Comparison of ENCODE assay signal across 23 cellular contexts in the genomic region with DNA sequence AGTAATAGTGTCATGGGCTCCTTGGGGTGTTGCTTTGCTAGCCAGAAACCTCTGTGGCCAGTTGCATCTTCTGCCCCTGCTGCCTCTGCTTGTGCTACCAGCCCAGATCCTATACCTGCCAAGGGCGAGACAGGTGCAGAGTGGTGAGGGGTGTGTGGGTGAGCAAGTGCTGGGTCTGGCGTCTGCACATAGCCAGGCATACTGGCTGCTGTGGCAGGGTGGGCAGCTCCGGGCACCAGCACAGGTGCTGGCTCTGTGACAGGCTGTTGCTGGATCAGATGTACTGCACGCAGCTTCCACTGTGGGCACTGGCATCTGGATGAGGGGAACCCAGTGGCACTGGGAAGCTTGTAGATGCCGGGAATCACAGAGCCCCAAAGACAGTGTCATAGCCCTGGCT.
"Had no signal": no experiment of that assay in that cellular context is flagged by ENCODE, and none has a peak within 500 bp of the region (broad histone marks: within the 10 kb centered on the region; RNA-seq: fewer than 3 reads in every experiment).

No MANE protein-coding gene starts in this region.

- H3K4me3 Mint-ChIP-seq: effector memory CD8-positive, alpha-beta T cell; memory B cell; nephron; neural progenitor cell had no signal

- H3K36me3 Mint-ChIP-seq: memory B cell, neural progenitor cell had no signal

- H3K27ac ChIP-seq: esophagus squamous epithelium, heart right ventricle, neural progenitor cell, ovary, psoas muscle, sigmoid colon, thoracic aorta had no signal

- H3K27me3 ChIP-seq: esophagus squamous epithelium, heart right ventricle, neural progenitor cell, ovary, sigmoid colon had no signal

- H3K27me3 Mint-ChIP-seq: effector memory CD8-positive, alpha-beta T cell; memory B cell had no signal

- H3K4me1 ChIP-seq: esophagus squamous epithelium, heart right ventricle, psoas muscle, sigmoid colon had no signal

- H3K4me1 Mint-ChIP-seq: memory B cell had no signal

- H3K27ac Mint-ChIP-seq: effector memory CD8-positive, alpha-beta T cell; memory B cell; nephron; neural progenitor cell had no signal

- H3K4me3 ChIP-seq: esophagus squamous epithelium, heart right ventricle, lung, neural progenitor cell, ovary, psoas muscle, sigmoid colon, thoracic aorta had no signal

- DNase-seq: cortex of kidney; effector memory CD8-positive, alpha-beta T cell; erythroblast; esophagus squamous epithelium; foreskin melanocyte; glutamatergic neuron; heart right ventricle; hippocampal formation; islet precursor cell; nucleus accumbens; ovary; psoas muscle; sigmoid colon; stimulated activated CD4-positive, alpha-beta T cell treated with anti-CD3 and anti-CD28 coated beads, Interleukin-4, amount 100 ng/mL, for 4 hours; stimulated activated naive CD4-positive, alpha-beta T cell; substantia nigra; trophoblast cell had no signal

- H3K9me3 Mint-ChIP-seq: memory B cell, nephron, neural progenitor cell had no signal

- H3K36me3 ChIP-seq: esophagus squamous epithelium, heart right ventricle, neural progenitor cell, ovary, sigmoid colon, thoracic aorta had no signal

- ATAC-seq: effector memory CD8-positive, alpha-beta T cell; heart right ventricle; psoas muscle; right cardiac atrium had no signal

- H3K9me3 ChIP-seq: esophagus squamous epithelium, heart right ventricle, ovary, psoas muscle, sigmoid colon, thoracic aorta had no signal
